In the genomic region with DNA sequence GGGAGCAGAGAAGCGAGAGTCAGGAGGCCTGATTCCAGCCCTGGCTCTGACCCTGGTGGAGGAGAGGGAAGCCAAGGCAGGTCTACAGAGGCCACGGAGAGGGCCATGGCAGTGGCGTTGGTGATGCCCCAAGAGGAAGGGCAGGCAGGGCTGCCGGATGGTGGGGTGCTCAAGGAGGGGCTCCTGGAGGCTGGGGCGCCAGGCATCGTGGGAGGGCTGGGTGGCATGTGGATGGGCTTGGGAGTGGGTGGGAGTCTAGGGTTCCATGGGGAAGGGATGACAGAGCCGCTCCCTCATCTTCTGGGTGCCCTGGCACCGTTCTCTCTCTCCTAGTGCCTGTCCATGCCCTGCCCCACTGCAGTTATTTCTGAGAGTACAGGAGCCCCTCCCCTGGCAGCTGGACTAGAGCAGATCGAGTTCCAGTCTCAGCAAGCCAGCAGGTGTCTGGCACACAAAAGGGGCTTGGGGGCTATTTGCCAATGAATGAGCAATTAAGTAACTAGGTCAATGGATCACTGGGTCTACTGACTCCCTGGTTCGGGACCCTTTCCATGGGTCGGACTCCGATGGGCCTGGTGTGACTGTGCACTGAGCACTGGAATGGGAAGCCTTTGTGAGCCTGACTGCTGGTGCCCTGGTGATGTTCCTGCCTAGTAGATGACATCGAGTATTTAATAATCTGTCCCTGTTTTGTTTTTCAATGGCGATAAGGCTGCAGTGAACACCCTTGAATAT, we compare ENCODE assay signal across 15 cellular contexts.
A peak's percentile ranks its signal among the peaks of the same experiment; 100 is the strongest.
DNase-seq lines count a peak whose midpoint lies in the region; ATAC-seq and TF ChIP-seq lines count a peak whose summit lies in the region.
"Had no signal": no experiment of that assay in that cellular context is flagged by ENCODE, and none has a peak within 500 bp of the region (broad histone marks: within the 10 kb centered on the region; RNA-seq: fewer than 3 reads in every experiment).

No MANE protein-coding gene starts in this region.

- peaks cover 11% of the 10 kb centered on the region for H3K9me3 Mint-ChIP-seq in MCF 10A (ENCODE audit: unreplicated experiment)
- H3K9me3 Mint-ChIP-seq in chondrocyte (ENCODE audit: low read depth), result peaks cover 24% of the 10 kb centered on the region

- intact Hi-C loops in MCF 10A (cut with micrococcal nuclease), result no loop called here
- intact Hi-C loops in breast epithelium (cut with DNase I; ENCODE audit: low total_unique reads), result no loop called here

- H3K4me3 ChIP-seq in breast epithelium, result no peak overlapping the region
- H3K4me3 ChIP-seq: HAP-1 had no signal

- no peaks in the 10 kb centered on the region for H3K36me3 Mint-ChIP-seq in MCF 10A (ENCODE audit: insufficient read depth, unreplicated experiment)
- H3K36me3 Mint-ChIP-seq in chondrocyte (ENCODE audit: low read depth), result no peaks in the 10 kb centered on the region

- peaks cover 0 to 13% of the 10 kb centered on the region in 2 donors for H3K27me3 ChIP-seq in breast epithelium

- no peak overlapping the region for H3K27ac ChIP-seq in breast epithelium

- ATAC-seq in GM19023 (IDR thresholded peaks at IDR 0.05; ENCODE audit: unreplicated experiment), result no peak

- H3K27me3 Mint-ChIP-seq in MCF 10A (ENCODE audit: insufficient read depth, unreplicated experiment) (no peaks in the 10 kb centered on the region), chondrocyte (ENCODE audit: low read depth) (peaks cover 8% of the 10 kb centered on the region)

- H3K9me3 ChIP-seq in breast epithelium, result peaks cover 5 to 8% of the 10 kb centered on the region in 2 donors
- H3K9me3 ChIP-seq: HAP-1 had no signal

- no peaks in the 10 kb centered on the region for H3K36me3 ChIP-seq in breast epithelium
- H3K36me3 ChIP-seq: HAP-1 had no signal

- BruUV-seq in MCF 10A (replicated peaks; lab: Mats Ljungman, UMichigan), result no TSS peak

- H3K4me1 Mint-ChIP-seq in MCF 10A (ENCODE audit: insufficient read depth, unreplicated experiment) (peaks cover 41% of the 10 kb centered on the region), chondrocyte (ENCODE audit: low read depth) (peaks cover 6% of the 10 kb centered on the region)
- H3K4me1 Mint-ChIP-seq: B cell had no signal

- POLR2A ChIA-PET in MCF 10A (lab: Yijun Ruan, JAX), result no interaction called here

- no peak for TF ChIP-seq CTCF in MCF 10A (IDR thresholded peaks at IDR 0.05; ENCODE audit: unreplicated experiment)
- no peak for TF ChIP-seq CTCF in breast epithelium (IDR thresholded peaks at IDR 0.05)
- no peak for TF ChIP-seq CTCF in chondrocyte (IDR thresholded peaks at IDR 0.05)

- H3K4me1 ChIP-seq in breast epithelium, result no peaks in the 10 kb centered on the region
- H3K4me1 ChIP-seq: HAP-1 had no signal

- no peak overlapping the region for H3K4me3 Mint-ChIP-seq in MCF 10A (ENCODE audit: unreplicated experiment)
- H3K4me3 Mint-ChIP-seq in chondrocyte (ENCODE audit: unreplicated experiment), result no peak overlapping the region
- H3K4me3 Mint-ChIP-seq: B cell; CD4-positive, alpha-beta T cell had no signal

- no peak for DNase-seq in MCF 10A (ENCODE audit: unreplicated experiment)
- DNase-seq in breast epithelium (ENCODE audit: low spot score in 2 of 2), result no peak
- DNase-seq in NCI-H524 (lab: John Stamatoyannopoulos, UW), result peak; percentile 28 to 64
- DNase-seq in myocyte (ENCODE audit: low read depth), result peak; percentile 71
- no peak for DNase-seq in GF-D8 (lab: John Stamatoyannopoulos, UW)
- no peak for DNase-seq in chondrocyte (ENCODE audit: low spot score)
- DNase-seq: C1 segment of cervical spinal cord; Calu3; CD4-positive, alpha-beta T cell; DMS 273 treated with DMSO at 0.1 percent for 48 hours; DMS79; GOT3 had no signal

- H3K27ac Mint-ChIP-seq in MCF 10A (ENCODE audit: low read depth, unreplicated experiment), result peak overlapping the region; percentile 76
- no peak overlapping the region for H3K27ac Mint-ChIP-seq in chondrocyte (ENCODE audit: unreplicated experiment)
- H3K27ac Mint-ChIP-seq: B cell; CD4-positive, alpha-beta T cell had no signal

- CTCF ChIA-PET in MCF 10A (lab: Yijun Ruan, JAX), result no interaction called here

- no peak for TF ChIP-seq POLR2A in breast epithelium (IDR thresholded peaks at IDR 0.05)

Comparison
In these comparisons a context has a peak if more than half of its experiments do, and no peak if none do; other contexts are left out.
1. DNase-seq: peak in NCI-H524 (2 of 2) and myocyte (single experiment); none in MCF 10A (single experiment), breast epithelium (0 of 2), GF-D8 (single experiment) and chondrocyte (single experiment).